In genomic region chr12:71060426-71060825, GRCh38 we compare ENCODE assay signal across 24 cellular contexts.
"Had no signal": no experiment of that assay in that cellular context is flagged by ENCODE, and none has a peak within 500 bp of the region (broad histone marks: within the 10 kb centered on the region; RNA-seq: fewer than 3 reads in every experiment).

No MANE protein-coding gene starts in this region.

- H3K27me3 Mint-ChIP-seq: memory B cell; progenitor cell of endocrine pancreas; stimulated activated naive CD8-positive, alpha-beta T cell treated with anti-CD3 and anti-CD28 coated beads, Interleukin-15, amount 100 ng/mL, for 72 hours had no signal

- H3K36me3 ChIP-seq: gastrocnemius medialis, suprapubic skin, transverse colon, upper lobe of right lung, uterus had no signal

- H3K9me3 Mint-ChIP-seq: memory B cell; neural crest cell; stimulated activated naive CD8-positive, alpha-beta T cell treated with anti-CD3 and anti-CD28 coated beads, Interleukin-15, amount 100 ng/mL, for 72 hours had no signal

- DNase-seq: cortex of kidney; effector CD4-positive, alpha-beta T cell; foreskin fibroblast; gastrocnemius medialis; head of caudate nucleus; kidney; natural killer cell; right cardiac atrium; small intestine; stimulated activated CD4-positive, alpha-beta T cell treated with anti-CD3 and anti-CD28 coated beads, Interleukin-15, amount 100 ng/mL, for 24 hours; stimulated activated CD4-positive, alpha-beta T cell treated with anti-CD3 and anti-CD28 coated beads, Interleukin-4, amount 100 ng/mL, for 1 hour; stimulated activated CD8-positive, alpha-beta memory T cell treated with anti-CD3 and anti-CD28 coated beads, Interleukin-4, amount 100 ng/mL, for 48 hours; stimulated activated naive CD4-positive, alpha-beta T cell; stimulated activated naive CD8-positive, alpha-beta T cell treated with anti-CD3 and anti-CD28 coated beads, Interleukin-15, amount 100 ng/mL, for 72 hours; transverse colon; upper lobe of right lung; uterus had no signal

- H3K27ac ChIP-seq: gastrocnemius medialis, parathyroid adenoma, suprapubic skin, transverse colon, upper lobe of right lung, uterus had no signal

- H3K27ac Mint-ChIP-seq: memory B cell; natural killer cell; progenitor cell of endocrine pancreas; stimulated activated naive CD8-positive, alpha-beta T cell treated with anti-CD3 and anti-CD28 coated beads, Interleukin-15, amount 100 ng/mL, for 72 hours had no signal

- H3K9me3 ChIP-seq: gastrocnemius medialis, suprapubic skin, transverse colon, upper lobe of right lung, uterus had no signal

- H3K4me1 Mint-ChIP-seq: memory B cell; natural killer cell; neural crest cell; stimulated activated naive CD8-positive, alpha-beta T cell treated with anti-CD3 and anti-CD28 coated beads, Interleukin-15, amount 100 ng/mL, for 72 hours had no signal

- H3K4me3 ChIP-seq: gastrocnemius medialis, lung, suprapubic skin, transverse colon, upper lobe of right lung, uterus had no signal

- H2AFZ ChIP-seq: parathyroid adenoma had no signal

- H3K4me3 Mint-ChIP-seq: memory B cell; natural killer cell; neural crest cell; stimulated activated naive CD8-positive, alpha-beta T cell treated with anti-CD3 and anti-CD28 coated beads, Interleukin-15, amount 100 ng/mL, for 72 hours had no signal

- H3K79me2 ChIP-seq: parathyroid adenoma had no signal

- ATAC-seq: gastrocnemius medialis; left lobe of liver; natural killer cell; right cardiac atrium; stimulated activated naive CD8-positive, alpha-beta T cell treated with anti-CD3 and anti-CD28 coated beads, Interleukin-15, amount 100 ng/mL, for 72 hours; upper lobe of right lung had no signal

- H3K27me3 ChIP-seq: gastrocnemius medialis, suprapubic skin, transverse colon, upper lobe of right lung, uterus had no signal

- H3K36me3 Mint-ChIP-seq: memory B cell, natural killer cell had no signal

- H3K4me1 ChIP-seq: gastrocnemius medialis, parathyroid adenoma, suprapubic skin, transverse colon, upper lobe of right lung, uterus had no signal
